ENCODE assay signal across 8 cellular contexts in genomic region chr10:74190494-74190893, GRCh38. TPM values are rescaled to one million over a fixed set of nuclear protein-coding genes. Genes with fewer than 3 reads are reported as not detected.
DNase-seq lines count a peak whose midpoint lies in the region; ATAC-seq, FAIRE-seq and TF ChIP-seq lines count a peak whose summit lies in the region.

No MANE protein-coding gene starts in this region.

- H3K27me3 ChIP-seq in MG63 (no peaks in the 10 kb centered on the region), pancreas (no peaks in the 10 kb centered on the region)

- peak overlapping the region; percentile 82 for H3K27ac Mint-ChIP-seq in dendritic cell treated with granulocyte-macrophage colony-stimulating factor and Interleukin-4, amounts not matched to agents 40 ng/mL and 50 ng/mL, for 4 days

- no peaks in the 10 kb centered on the region for H3K27me3 Mint-ChIP-seq in dendritic cell treated with granulocyte-macrophage colony-stimulating factor and Interleukin-4, amounts not matched to agents 40 ng/mL and 50 ng/mL, for 4 days

- H3K4me3 Mint-ChIP-seq in dendritic cell treated with granulocyte-macrophage colony-stimulating factor and Interleukin-4, amounts not matched to agents 40 ng/mL and 50 ng/mL, for 4 days = no peak overlapping the region

- peaks cover 9 to 23% (median 17%) of the 10 kb centered on the region in 3 donors for H3K4me1 ChIP-seq in pancreas

- peaks cover 5% of the 10 kb centered on the region for H3K36me3 Mint-ChIP-seq in dendritic cell treated with granulocyte-macrophage colony-stimulating factor and Interleukin-4, amounts not matched to agents 40 ng/mL and 50 ng/mL, for 4 days (ENCODE audit: low read depth)

- no peak for TF ChIP-seq CTCF in pancreas (IDR thresholded peaks at IDR 0.05)

- no peak for FAIRE-seq in pancreas (lab: Jason Lieb, UNC)

- intact Hi-C loops in dendritic cell treated with granulocyte-macrophage colony-stimulating factor and Interleukin-4, amounts not matched to agents 40 ng/mL and 50 ng/mL, for 4 days (cut with micrococcal nuclease) = no loop called here
- intact Hi-C loops in pancreas (cut with DNase I) = no loop called here

- H3K9me3 Mint-ChIP-seq in dendritic cell treated with granulocyte-macrophage colony-stimulating factor and Interleukin-4, amounts not matched to agents 40 ng/mL and 50 ng/mL, for 4 days = no peaks in the 10 kb centered on the region

- DNase-seq in EH (ENCODE audit: low read depth) (peak; percentile 82), MG63 (no peak), pancreas (no peak), NCI-H526 (lab: John Stamatoyannopoulos, UW) (no peak), anterior cingulate cortex (lab: John Stamatoyannopoulos, UW) (no peak), cortex of kidney (lab: John Stamatoyannopoulos, UW) (no peak), NCI-H82 (lab: John Stamatoyannopoulos, UW) (no peak)

- H3K9me3 ChIP-seq in MG63 = no peaks in the 10 kb centered on the region
- no peaks in the 10 kb centered on the region for H3K9me3 ChIP-seq in pancreas

- ATAC-seq in pancreas = peak in 3 of 4 donors; percentile 32 to 41 (median 36)

- H3K4me1 Mint-ChIP-seq in dendritic cell treated with granulocyte-macrophage colony-stimulating factor and Interleukin-4, amounts not matched to agents 40 ng/mL and 50 ng/mL, for 4 days (ENCODE audit: low read depth) = peaks cover 44% of the 10 kb centered on the region

- no peaks in the 10 kb centered on the region for H3K36me3 ChIP-seq in MG63
- H3K36me3 ChIP-seq in pancreas = no peaks in the 10 kb centered on the region

- peak overlapping the region in 3 of 4 donors; percentile 49 to 71 (median 60) for H3K27ac ChIP-seq in pancreas

- H3K4me3 ChIP-seq in MG63 (peak overlapping the region; percentile 10), pancreas (no peak overlapping the region)

RNA-seq across cellular contexts. Expression of gene ADK, which starts 39.5 kb away (rescaled TPM):
- total RNA-seq in MG63 (2014; rRNA removed; shearing (Covaris generic); ENCODE audit: low replicate concordance) = 18.1 and 26.5 TPM in 2 replicates
- total RNA-seq in pancreas = 10 to 100 TPM; 10.7 to 17.3 (median 15.2) TPM
- 10 to 100 TPM in 1 of 2 donors, 1 to 10 TPM in 1; 6.5 to 11.6 TPM for polyA plus RNA-seq in pancreas

RNA-seq across cellular contexts. Expression of gene AP3M1, which starts 39.9 kb away (rescaled TPM):
- 3.6 and 5.5 TPM in 2 replicates for total RNA-seq in MG63 (2014; rRNA removed; shearing (Covaris generic); ENCODE audit: low replicate concordance)
- total RNA-seq in pancreas = 10 to 100 TPM; 10.3 to 21.2 (median 14.1) TPM
- 1 to 10 TPM; 5.1 to 8.7 TPM for polyA plus RNA-seq in pancreas
